In genomic region chr15:56972426-56972825, GRCh38 we compare ENCODE assay signal across 20 cellular contexts. TPM values are rescaled to one million over a fixed set of nuclear protein-coding genes. Genes with fewer than 3 reads are reported as not detected.
DNase-seq lines count a peak whose midpoint lies in the region; ATAC-seq, FAIRE-seq and TF ChIP-seq lines count a peak whose summit lies in the region.
"Had no signal": no experiment of that assay in that cellular context is flagged by ENCODE, and none has a peak within 500 bp of the region (broad histone marks: within the 10 kb centered on the region; RNA-seq: fewer than 3 reads in every experiment).

No MANE protein-coding gene starts in this region.

- H3K27me3 ChIP-seq in DND-41 (ENCODE audit: insufficient read depth, low read length, poor library complexity) = no peaks in the 10 kb centered on the region
- H3K27me3 ChIP-seq in astrocyte (ENCODE audit: insufficient read depth, low read length) = no peaks in the 10 kb centered on the region
- no peaks in the 10 kb centered on the region for H3K27me3 ChIP-seq in mesendoderm (ENCODE audit: insufficient read depth, low read length, poor library complexity)
- H3K27me3 ChIP-seq: BE2C had no signal

- H2BK5ac ChIP-seq in mesendoderm (ENCODE audit: low read length) = no peak overlapping the region

- H2BK120ac ChIP-seq in mesendoderm (ENCODE audit: low read depth, low read length) = no peak overlapping the region

- no peak overlapping the region for H2AFZ ChIP-seq in DND-41 (ENCODE audit: low read depth, low read length)
- no peak overlapping the region for H2AFZ ChIP-seq in astrocyte (ENCODE audit: low read depth, low read length)
- H2AFZ ChIP-seq: GM23248 had no signal

- H3K27me3 Mint-ChIP-seq in astrocyte (ENCODE audit: low read depth, unreplicated experiment) = no peaks in the 10 kb centered on the region
- H3K27me3 Mint-ChIP-seq: CD4-positive, CD25-positive, alpha-beta regulatory T cell; IgD-negative memory B cell had no signal

- no peak overlapping the region for H3K27ac ChIP-seq in DND-41 (ENCODE audit: low read length)
- no peak overlapping the region for H3K27ac ChIP-seq in astrocyte (ENCODE audit: low read depth, low read length)
- no peak overlapping the region for H3K27ac ChIP-seq in mesendoderm (ENCODE audit: low read depth, low read length)
- H3K27ac ChIP-seq: GM23248 had no signal

- no peak overlapping the region for H2BK15ac ChIP-seq in mesendoderm (replicated peaks; ENCODE audit: low read depth)

- no peak overlapping the region for H3K56ac ChIP-seq in mesendoderm (ENCODE audit: low read length)

- no peak overlapping the region for H3K4me3 ChIP-seq in DND-41 (ENCODE audit: low read depth in 1 of 2, low read length in 2 of 2)
- H3K4me3 ChIP-seq in astrocyte (ENCODE audit: insufficient read depth, low read depth, low read length) = no peak overlapping the region
- no peak overlapping the region for H3K4me3 ChIP-seq in mesendoderm (ENCODE audit: low read length)
- H3K4me3 ChIP-seq: GM23248 had no signal

- no peak for FAIRE-seq in astrocyte (lab: Jason Lieb, UNC)
- FAIRE-seq: GM19239 had no signal

- H4K5ac ChIP-seq in mesendoderm (ENCODE audit: low read length) = no peak overlapping the region

- H3K4me1 ChIP-seq in DND-41 (ENCODE audit: insufficient read depth, low read length) = peaks cover 65% of the 10 kb centered on the region
- no peaks in the 10 kb centered on the region for H3K4me1 ChIP-seq in astrocyte (ENCODE audit: insufficient read depth, low read length)
- no peaks in the 10 kb centered on the region for H3K4me1 ChIP-seq in mesendoderm (ENCODE audit: control insufficient read depth, low read depth, low read length)

- WGBS in mesendoderm (ENCODE audit: extremely low coverage, insufficient coverage, low lambda C conversion rate) = no CpG with 5 or more reads among the region's 1 CpG

- no peak overlapping the region for H3K4me2 ChIP-seq in DND-41 (ENCODE audit: insufficient read depth, low read length)
- no peak overlapping the region for H3K4me2 ChIP-seq in astrocyte (ENCODE audit: low read length)
- no peak overlapping the region for H3K4me2 ChIP-seq in mesendoderm (ENCODE audit: low read length)

- H3K23ac ChIP-seq in mesendoderm (ENCODE audit: low read length) = no peak overlapping the region

- H3K4ac ChIP-seq in mesendoderm (ENCODE audit: low read depth, low read length) = no peak overlapping the region

- H3K36me3 ChIP-seq in DND-41 (ENCODE audit: insufficient read depth, low read length) (no peaks in the 10 kb centered on the region), astrocyte (ENCODE audit: insufficient read depth, low read length) (no peaks in the 10 kb centered on the region), mesendoderm (ENCODE audit: control insufficient read depth, insufficient read depth, low read length) (no peaks in the 10 kb centered on the region)
- H3K36me3 ChIP-seq: BE2C had no signal

- no peak for TF ChIP-seq CTCF in DND-41 (IDR thresholded peaks at IDR 0.05; ENCODE audit: borderline replicate concordance, extremely low read depth, low read length, poor library complexity, severe bottlenecking)
- no peak for TF ChIP-seq CTCF in astrocyte (IDR thresholded peaks at IDR 0.05; ENCODE audit: insufficient read depth, low read depth, low read length)

- H3K4me1 Mint-ChIP-seq in astrocyte (ENCODE audit: low read depth, unreplicated experiment) = peaks cover 25% of the 10 kb centered on the region

- peaks cover 9% of the 10 kb centered on the region for H3K79me1 ChIP-seq in mesendoderm (ENCODE audit: low read length)

- no peak overlapping the region for H3K18ac ChIP-seq in mesendoderm (ENCODE audit: low read length)

- H3K36me3 Mint-ChIP-seq in astrocyte (ENCODE audit: low read depth, unreplicated experiment) = no peaks in the 10 kb centered on the region

- no peaks in the 10 kb centered on the region for H3K9me3 Mint-ChIP-seq in astrocyte (ENCODE audit: unreplicated experiment)
- H3K9me3 Mint-ChIP-seq: IgD-negative memory B cell had no signal

- peaks cover 55% of the 10 kb centered on the region for H4K20me1 ChIP-seq in DND-41 (ENCODE audit: insufficient read depth, low read length)
- peaks cover 65% of the 10 kb centered on the region for H4K20me1 ChIP-seq in astrocyte (ENCODE audit: insufficient read depth, low read length)

- peaks cover 99% of the 10 kb centered on the region for H3K79me2 ChIP-seq in DND-41 (ENCODE audit: insufficient read depth, low read length)
- H3K79me2 ChIP-seq in astrocyte (ENCODE audit: insufficient read depth, low read length) = peaks cover 97% of the 10 kb centered on the region
- H3K79me2 ChIP-seq in mesendoderm (ENCODE audit: control insufficient read depth, insufficient read depth, low read length) = peaks cover 31% of the 10 kb centered on the region

- no peaks in the 10 kb centered on the region for H3K9me3 ChIP-seq in DND-41 (ENCODE audit: insufficient read depth, low read length, severe bottlenecking)
- H3K9me3 ChIP-seq in astrocyte (ENCODE audit: insufficient read depth, low read depth, low read length) = no peaks in the 10 kb centered on the region
- H3K9me3 ChIP-seq: BE2C had no signal

- peak overlapping the region; percentile 2 for H3K27ac Mint-ChIP-seq in astrocyte (ENCODE audit: unreplicated experiment)
- H3K27ac Mint-ChIP-seq: IgD-negative memory B cell had no signal

- no peak for DNase-seq in DND-41
- peak; percentile 31 for DNase-seq in OCI-M1 (lab: John Stamatoyannopoulos, UW)
- no peak for DNase-seq in astrocyte (ENCODE audit: low read depth)
- DNase-seq in mesendoderm = peak; percentile 33
- DNase-seq in NCI-H774 (lab: John Stamatoyannopoulos, UW) = no peak
- DNase-seq in dedifferentiated amniotic fluid mesenchymal stem cell (ENCODE audit: extremely low spot score) = no peak
- DNase-seq in middle frontal gyrus (ENCODE audit: extremely low spot score, low spot score) = no peak
- no peak for DNase-seq in 8988T
- DNase-seq: BE2C; CD4-positive, CD25-positive, alpha-beta regulatory T cell; COR-L47; DMS 273 treated with DMSO at 0.1 percent for 48 hours; GDM1; GM23248; HCEC 1CT; NCI-H1105; NCI-H1694 treated with DMSO at 0.1 percent for 48 hours; SHP77 had no signal

- peak; percentile 30; the same call in 1 of the 3 replicates for ATAC-seq in DND-41 (ENCODE audit: insufficient read depth, low read depth)

- no peak overlapping the region for H3K9ac ChIP-seq in DND-41 (ENCODE audit: low read depth, low read length)
- no peak overlapping the region for H3K9ac ChIP-seq in astrocyte (ENCODE audit: low read length)
- no peak overlapping the region for H3K9ac ChIP-seq in mesendoderm (ENCODE audit: low read length)
- H3K9ac ChIP-seq: GM23248 had no signal

- no peak overlapping the region for H2AK5ac ChIP-seq in mesendoderm (ENCODE audit: low read length)

- H4K8ac ChIP-seq in mesendoderm (ENCODE audit: low read depth, low read length) = no peak overlapping the region

- H3K4me3 Mint-ChIP-seq in astrocyte (ENCODE audit: unreplicated experiment) = no peak overlapping the region

RNA-seq across cellular contexts. Expression of gene TCF12, which starts 54.0 kb away (rescaled TPM):
- total RNA-seq in astrocyte = 106 and 112 TPM in 2 replicates
- polyA plus RNA-seq in mesendoderm (2013, experiment 1 of 2) = 42.7 TPM
- 38.4 TPM for polyA plus RNA-seq in mesendoderm (2013, experiment 2 of 2)

Comparison
In these comparisons a context has a peak if more than half of its experiments do, and no peak if none do; other contexts are left out.
1. DNase-seq: peak in OCI-M1 (single experiment) and mesendoderm (single experiment); none in DND-41 (single experiment), astrocyte (single experiment), NCI-H774 (single experiment), dedifferentiated amniotic fluid mesenchymal stem cell (single experiment), middle frontal gyrus (single experiment) and 8988T (single experiment).